1 cellular context compared by ENCODE assay signal in the genomic region with DNA sequence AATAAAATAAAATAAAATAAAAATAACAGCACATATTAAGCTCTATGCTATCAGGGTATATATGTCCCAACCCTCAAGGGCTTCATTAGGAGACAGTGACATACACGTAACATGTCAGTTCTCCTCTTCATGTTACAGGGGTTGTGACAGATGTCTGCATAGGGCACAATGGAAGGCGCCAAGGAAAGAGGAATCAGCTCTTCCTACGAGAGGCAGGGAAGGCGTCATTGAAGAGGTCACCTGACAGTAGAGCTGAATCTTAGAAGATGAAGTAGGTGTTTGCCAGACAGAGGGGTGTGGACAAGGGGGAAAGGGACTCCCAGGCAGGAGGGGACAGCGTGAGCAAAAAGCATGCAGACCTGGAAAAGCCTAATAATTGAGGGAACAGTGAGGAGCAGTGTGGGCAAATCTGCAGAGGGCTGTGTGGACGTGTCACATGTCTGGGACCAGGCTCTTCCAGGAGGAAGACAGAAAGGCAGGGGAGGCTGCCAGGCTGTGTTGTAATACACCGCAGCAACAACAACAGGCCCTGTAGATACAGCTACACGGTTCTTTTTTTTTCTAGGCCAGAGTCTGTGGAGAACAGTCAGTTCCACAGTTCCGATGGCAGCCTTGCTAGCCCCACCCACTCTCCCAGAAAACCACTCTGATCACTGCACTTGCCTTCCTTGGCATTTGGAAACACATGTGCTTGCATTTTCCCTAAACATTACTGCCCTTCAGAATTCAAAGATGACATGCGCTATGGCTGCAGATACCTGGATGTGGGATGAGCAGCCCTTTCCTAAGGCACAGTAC.
TF ChIP-seq lines count a peak whose summit lies in the region.

No MANE protein-coding gene starts in this region.

TF ChIP-seq in HepG2, 621 proteins besides CTCF, POLR2A, EP300 and RAD21 (continues in another document):
- TF ChIP-seq IRF9 (CRISPR knock-in tag; IDR thresholded peaks at IDR 0.05; ENCODE audit: borderline replicate concordance): peak; percentile 46; the same call in 1 of the 2 replicates
- 0 out of 2 replicates have a peak, but pooled peaks have one; percentile 6 for TF ChIP-seq FOXA3 (CRISPR knock-in tag; IDR thresholded peaks at IDR 0.05)
- TF ChIP-seq ZNF292 (CRISPR knock-in tag; IDR thresholded peaks at IDR 0.05; ENCODE audit: borderline replicate concordance, low read depth): peak; percentile 59; the same call in 1 of the 2 replicates
- TF ChIP-seq ZNF317 (CRISPR knock-in tag; IDR thresholded peaks at IDR 0.05): 0 out of 2 replicates have a peak, but pooled peaks have one; percentile 64
- 0 out of 2 replicates have a peak, but pooled peaks have one; percentile 17 for TF ChIP-seq ZNF605 (CRISPR knock-in tag; IDR thresholded peaks at IDR 0.05)
- TF ChIP-seq FOXK1 (CRISPR knock-in tag; IDR thresholded peaks at IDR 0.05; ENCODE audit: borderline replicate concordance, low read depth): 0 out of 2 replicates have a peak, but pooled peaks have one; percentile 32
- 0 out of 2 replicates have a peak, but pooled peaks have one; percentile 67 for TF ChIP-seq ZNF30 (CRISPR knock-in tag; IDR thresholded peaks at IDR 0.05)
- 0 out of 2 replicates have a peak, but pooled peaks have one; percentile 30 for TF ChIP-seq MTF2 (CRISPR knock-in tag; IDR thresholded peaks at IDR 0.05; ENCODE audit: borderline replicate concordance)
- peak; percentile 78; the same call in 1 of the 2 replicates for TF ChIP-seq FOXC1 (CRISPR knock-in tag; IDR thresholded peaks at IDR 0.05; ENCODE audit: borderline replicate concordance)
- no peak for TF ChIP-seq NR2F6 (IDR thresholded peaks at IDR 0.05)
- no peak for TF ChIP-seq NR2F6 (CRISPR knock-in tag; IDR thresholded peaks at IDR 0.05)
- TF ChIP-seq SKIL (CRISPR knock-in tag; IDR thresholded peaks at IDR 0.05; ENCODE audit: borderline replicate concordance): no peak
- TF ChIP-seq DZIP1 (CRISPR knock-in tag; IDR thresholded peaks at IDR 0.05): no peak
- 0 out of 2 replicates have a peak, but pooled peaks have one; percentile 60 for TF ChIP-seq SP4 (CRISPR knock-in tag; IDR thresholded peaks at IDR 0.05)
- TF ChIP-seq, protein P1, sequence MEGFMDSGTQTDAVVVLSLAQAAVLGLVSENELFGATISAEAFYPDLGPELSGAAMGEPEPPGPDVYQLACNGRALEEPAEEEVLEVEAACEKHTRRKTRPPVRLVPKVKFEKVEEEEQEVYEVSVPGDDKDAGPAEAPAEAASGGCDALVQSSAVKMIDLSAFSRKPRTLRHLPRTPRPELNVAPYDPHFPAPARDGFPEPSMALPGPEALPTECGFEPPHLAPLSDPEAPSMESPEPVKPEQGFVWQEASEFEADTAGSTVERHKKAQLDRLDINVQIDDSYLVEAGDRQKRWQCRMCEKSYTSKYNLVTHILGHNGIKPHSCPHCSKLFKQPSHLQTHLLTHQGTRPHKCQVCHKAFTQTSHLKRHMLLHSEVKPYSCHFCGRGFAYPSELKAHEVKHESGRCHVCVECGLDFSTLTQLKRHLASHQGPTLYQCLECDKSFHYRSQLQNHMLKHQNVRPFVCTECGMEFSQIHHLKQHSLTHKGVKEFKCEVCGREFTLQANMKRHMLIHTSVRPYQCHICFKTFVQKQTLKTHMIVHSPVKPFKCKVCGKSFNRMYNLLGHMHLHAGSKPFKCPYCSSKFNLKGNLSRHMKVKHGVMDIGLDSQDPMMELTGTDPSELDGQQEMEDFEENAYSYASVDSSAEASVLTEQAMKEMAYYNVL (CRISPR knock-in tag; IDR thresholded peaks at IDR 0.05; ENCODE audit: borderline replicate concordance): 0 out of 2 replicates have a peak, but pooled peaks have one; percentile 38
- 0 out of 2 replicates have a peak, but pooled peaks have one; percentile 9 for TF ChIP-seq ELF3 (CRISPR knock-in tag; IDR thresholded peaks at IDR 0.05)
- TF ChIP-seq ZBTB38 (CRISPR knock-in tag; IDR thresholded peaks at IDR 0.05): 0 out of 2 replicates have a peak, but pooled peaks have one; percentile 25
- TF ChIP-seq, protein P2, sequence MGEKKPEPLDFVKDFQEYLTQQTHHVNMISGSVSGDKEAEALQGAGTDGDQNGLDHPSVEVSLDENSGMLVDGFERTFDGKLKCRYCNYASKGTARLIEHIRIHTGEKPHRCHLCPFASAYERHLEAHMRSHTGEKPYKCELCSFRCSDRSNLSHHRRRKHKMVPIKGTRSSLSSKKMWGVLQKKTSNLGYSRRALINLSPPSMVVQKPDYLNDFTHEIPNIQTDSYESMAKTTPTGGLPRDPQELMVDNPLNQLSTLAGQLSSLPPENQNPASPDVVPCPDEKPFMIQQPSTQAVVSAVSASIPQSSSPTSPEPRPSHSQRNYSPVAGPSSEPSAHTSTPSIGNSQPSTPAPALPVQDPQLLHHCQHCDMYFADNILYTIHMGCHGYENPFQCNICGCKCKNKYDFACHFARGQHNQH (CRISPR knock-in tag; IDR thresholded peaks at IDR 0.05): 0 out of 2 replicates have a peak, but pooled peaks have one; percentile 28
- 0 out of 2 replicates have a peak, but pooled peaks have one; percentile 33 for TF ChIP-seq ZNF777 (CRISPR knock-in tag; IDR thresholded peaks at IDR 0.05)
- peak; percentile 19; the same call in 1 of the 2 replicates for TF ChIP-seq CEBPB (IDR thresholded peaks at IDR 0.05; ENCODE audit: borderline replicate concordance, low read depth, low read length)
- TF ChIP-seq, protein P3, sequence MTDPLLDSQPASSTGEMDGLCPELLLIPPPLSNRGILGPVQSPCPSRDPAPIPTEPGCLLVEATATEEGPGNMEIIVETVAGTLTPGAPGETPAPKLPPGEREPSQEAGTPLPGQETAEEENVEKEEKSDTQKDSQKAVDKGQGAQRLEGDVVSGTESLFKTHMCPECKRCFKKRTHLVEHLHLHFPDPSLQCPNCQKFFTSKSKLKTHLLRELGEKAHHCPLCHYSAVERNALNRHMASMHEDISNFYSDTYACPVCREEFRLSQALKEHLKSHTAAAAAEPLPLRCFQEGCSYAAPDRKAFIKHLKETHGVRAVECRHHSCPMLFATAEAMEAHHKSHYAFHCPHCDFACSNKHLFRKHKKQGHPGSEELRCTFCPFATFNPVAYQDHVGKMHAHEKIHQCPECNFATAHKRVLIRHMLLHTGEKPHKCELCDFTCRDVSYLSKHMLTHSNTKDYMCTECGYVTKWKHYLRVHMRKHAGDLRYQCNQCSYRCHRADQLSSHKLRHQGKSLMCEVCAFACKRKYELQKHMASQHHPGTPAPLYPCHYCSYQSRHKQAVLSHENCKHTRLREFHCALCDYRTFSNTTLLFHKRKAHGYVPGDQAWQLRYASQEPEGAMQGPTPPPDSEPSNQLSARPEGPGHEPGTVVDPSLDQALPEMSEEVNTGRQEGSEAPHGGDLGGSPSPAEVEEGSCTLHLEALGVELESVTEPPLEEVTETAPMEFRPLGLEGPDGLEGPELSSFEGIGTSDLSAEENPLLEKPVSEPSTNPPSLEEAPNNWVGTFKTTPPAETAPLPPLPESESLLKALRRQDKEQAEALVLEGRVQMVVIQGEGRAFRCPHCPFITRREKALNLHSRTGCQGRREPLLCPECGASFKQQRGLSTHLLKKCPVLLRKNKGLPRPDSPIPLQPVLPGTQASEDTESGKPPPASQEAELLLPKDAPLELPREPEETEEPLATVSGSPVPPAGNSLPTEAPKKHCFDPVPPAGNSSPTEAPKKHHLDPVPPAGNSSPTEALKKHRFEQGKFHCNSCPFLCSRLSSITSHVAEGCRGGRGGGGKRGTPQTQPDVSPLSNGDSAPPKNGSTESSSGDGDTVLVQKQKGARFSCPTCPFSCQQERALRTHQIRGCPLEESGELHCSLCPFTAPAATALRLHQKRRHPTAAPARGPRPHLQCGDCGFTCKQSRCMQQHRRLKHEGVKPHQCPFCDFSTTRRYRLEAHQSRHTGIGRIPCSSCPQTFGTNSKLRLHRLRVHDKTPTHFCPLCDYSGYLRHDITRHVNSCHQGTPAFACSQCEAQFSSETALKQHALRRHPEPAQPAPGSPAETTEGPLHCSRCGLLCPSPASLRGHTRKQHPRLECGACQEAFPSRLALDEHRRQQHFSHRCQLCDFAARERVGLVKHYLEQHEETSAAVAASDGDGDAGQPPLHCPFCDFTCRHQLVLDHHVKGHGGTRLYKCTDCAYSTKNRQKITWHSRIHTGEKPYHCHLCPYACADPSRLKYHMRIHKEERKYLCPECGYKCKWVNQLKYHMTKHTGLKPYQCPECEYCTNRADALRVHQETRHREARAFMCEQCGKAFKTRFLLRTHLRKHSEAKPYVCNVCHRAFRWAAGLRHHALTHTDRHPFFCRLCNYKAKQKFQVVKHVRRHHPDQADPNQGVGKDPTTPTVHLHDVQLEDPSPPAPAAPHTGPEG (CRISPR knock-in tag; IDR thresholded peaks at IDR 0.05): no peak
- TF ChIP-seq ZNF501 (CRISPR knock-in tag; IDR thresholded peaks at IDR 0.05): no peak
- TF ChIP-seq MYC (CRISPR knock-in tag; IDR thresholded peaks at IDR 0.05; ENCODE audit: borderline replicate concordance): 0 out of 2 replicates have a peak, but pooled peaks have one; percentile 38
- TF ChIP-seq FOXP4 (CRISPR knock-in tag; IDR thresholded peaks at IDR 0.05): 0 out of 2 replicates have a peak, but pooled peaks have one; percentile 32
- TF ChIP-seq DNMT1 (CRISPR knock-in tag; IDR thresholded peaks at IDR 0.05): no peak
- no peak for TF ChIP-seq ATAD3A (CRISPR knock-in tag; IDR thresholded peaks at IDR 0.05)
- peak; percentile 30; the same call in 1 of the 2 replicates for TF ChIP-seq ZFY (CRISPR knock-in tag; IDR thresholded peaks at IDR 0.05)
- no peak for TF ChIP-seq RFX1 (IDR thresholded peaks at IDR 0.05)
- peak; percentile 10 for TF ChIP-seq TEAD3 (CRISPR knock-in tag; optimal IDR thresholded peaks at IDR 0.05; ENCODE audit: borderline replicate concordance)
- TF ChIP-seq FOXP1 (IDR thresholded peaks at IDR 0.05): no peak
- peak; percentile 2; the same call in 1 of the 2 replicates for TF ChIP-seq FOXP1 (CRISPR knock-in tag; IDR thresholded peaks at IDR 0.05)
- peak; percentile 11; the same call in 1 of the 2 replicates for TF ChIP-seq CEBPG (CRISPR knock-in tag; IDR thresholded peaks at IDR 0.05)
- no peak for TF ChIP-seq ZC3H4 (CRISPR knock-in tag; IDR thresholded peaks at IDR 0.05; ENCODE audit: borderline replicate concordance)
- no peak for TF ChIP-seq NR2C2 (CRISPR knock-in tag; IDR thresholded peaks at IDR 0.05; ENCODE audit: borderline replicate concordance)
- peak; percentile 24; the same call in 1 of the 2 replicates for TF ChIP-seq ZNF12 (CRISPR knock-in tag; IDR thresholded peaks at IDR 0.05)
- TF ChIP-seq ZMYM3 (CRISPR knock-in tag; IDR thresholded peaks at IDR 0.05): 0 out of 2 replicates have a peak, but pooled peaks have one; percentile 16
- no peak for TF ChIP-seq ZFP62 (CRISPR knock-in tag; IDR thresholded peaks at IDR 0.05)
- 0 out of 2 replicates have a peak, but pooled peaks have one; percentile 38 for TF ChIP-seq ZNF619 (CRISPR knock-in tag; IDR thresholded peaks at IDR 0.05)
- no peak for TF ChIP-seq LCORL (IDR thresholded peaks at IDR 0.05)
- TF ChIP-seq LCORL (CRISPR knock-in tag; IDR thresholded peaks at IDR 0.05): peak; percentile 62; the same call in 1 of the 2 replicates
- TF ChIP-seq SAP130 (CRISPR knock-in tag; IDR thresholded peaks at IDR 0.05; ENCODE audit: low read depth): peak; percentile 22
- no peak for TF ChIP-seq ZNF558 (CRISPR knock-in tag; IDR thresholded peaks at IDR 0.05; ENCODE audit: borderline replicate concordance)
- peak; percentile 27; the same call in 1 of the 2 replicates for TF ChIP-seq ZFX (CRISPR knock-in tag; IDR thresholded peaks at IDR 0.05; ENCODE audit: low read depth)
